In genomic region chr13:55654243-55654642, GRCh38 we compare ENCODE assay signal across 18 cellular contexts.
DNase-seq lines count a peak whose midpoint lies in the region; ATAC-seq and TF ChIP-seq lines count a peak whose summit lies in the region.
"Had no signal": no experiment of that assay in that cellular context is flagged by ENCODE, and none has a peak within 500 bp of the region (broad histone marks: within the 10 kb centered on the region; RNA-seq: fewer than 3 reads in every experiment).

No MANE protein-coding gene starts in this region.

- H3K4me1 Mint-ChIP-seq in WTC11 = peaks cover 63% of the 10 kb centered on the region
- H3K4me1 Mint-ChIP-seq in CD8-positive, alpha-beta T cell (ENCODE audit: low read depth) = no peaks in the 10 kb centered on the region
- H3K4me1 Mint-ChIP-seq: B cell had no signal

- H3K27me3 Mint-ChIP-seq in WTC11 (ENCODE audit: low read depth) = no peaks in the 10 kb centered on the region
- no peaks in the 10 kb centered on the region for H3K27me3 Mint-ChIP-seq in CD8-positive, alpha-beta T cell (ENCODE audit: low read depth)
- H3K27me3 Mint-ChIP-seq: B cell had no signal

- H3K4me3 ChIP-seq in iPS-15b (ENCODE audit: low read depth, low read length) (peak overlapping the region; percentile 14), brain microvascular endothelial cell (ENCODE audit: low read depth, low read length) (no peak overlapping the region)
- no peak overlapping the region for H3K4me3 ChIP-seq in CD8-positive, alpha-beta T cell (ENCODE audit: low read depth, low read length)
- H3K4me3 ChIP-seq: BLaER1 treated with 17β-estradiol and CSF1 and Interleukin-3, amounts not matched to agents 10 nM and 100 nM had no signal

- no peaks in the 10 kb centered on the region for H3K9me3 Mint-ChIP-seq in WTC11
- H3K9me3 Mint-ChIP-seq in CD8-positive, alpha-beta T cell = peaks cover 27% of the 10 kb centered on the region

- CTCF ChIA-PET in WTC11 (lab: Charles Lee) = no interaction called here
- CTCF ChIA-PET in CD8-positive, alpha-beta T cell (lab: Charles Lee) = no interaction called here

- peak overlapping the region; percentile 93 for H3K27ac Mint-ChIP-seq in WTC11
- H3K27ac Mint-ChIP-seq in CD8-positive, alpha-beta T cell = no peak overlapping the region
- H3K27ac Mint-ChIP-seq: B cell, HFFc6 had no signal

- POLR2A ChIA-PET in WTC11 (lab: Charles Lee) = no interaction called here
- POLR2A ChIA-PET in CD8-positive, alpha-beta T cell (lab: Charles Lee) = no interaction called here

- no peaks in the 10 kb centered on the region for H3K9me3 ChIP-seq in iPS-15b (ENCODE audit: control insufficient read depth, insufficient read depth, low read length)
- H3K9me3 ChIP-seq in CD8-positive, alpha-beta T cell (ENCODE audit: low read length) = no peaks in the 10 kb centered on the region
- H3K9me3 ChIP-seq: BLaER1 treated with 17β-estradiol and CSF1 and Interleukin-3, amounts not matched to agents 10 nM and 100 nM; Caco-2 had no signal

- no peak for TF ChIP-seq CTCF in WTC11 (IDR thresholded peaks at IDR 0.05)
- TF ChIP-seq CTCF in brain microvascular endothelial cell (IDR thresholded peaks at IDR 0.05; ENCODE audit: low read depth, low read length, missing control alignments) = no peak
- no peak for TF ChIP-seq CTCF in CD8-positive, alpha-beta T cell (IDR thresholded peaks at IDR 0.05)

- peaks cover 6% of the 10 kb centered on the region for H3K4me1 ChIP-seq in iPS-15b (ENCODE audit: control insufficient read depth, insufficient read depth, low read length)
- no peaks in the 10 kb centered on the region for H3K4me1 ChIP-seq in CD8-positive, alpha-beta T cell (ENCODE audit: insufficient read depth, low read length)
- H3K4me1 ChIP-seq: BLaER1 treated with 17β-estradiol and CSF1 and Interleukin-3, amounts not matched to agents 10 nM and 100 nM had no signal

- H3K36me3 ChIP-seq in iPS-15b (ENCODE audit: control insufficient read depth, insufficient read depth, low read length) (peaks cover 2% of the 10 kb centered on the region), brain microvascular endothelial cell (replicated peaks) (no peaks in the 10 kb centered on the region)
- no peaks in the 10 kb centered on the region for H3K36me3 ChIP-seq in CD8-positive, alpha-beta T cell (ENCODE audit: insufficient read depth, low read length)
- H3K36me3 ChIP-seq: BLaER1 treated with 17β-estradiol and CSF1 and Interleukin-3, amounts not matched to agents 10 nM and 100 nM had no signal

- peak overlapping the region; percentile 84 for H3K4me3 Mint-ChIP-seq in WTC11
- no peak overlapping the region for H3K4me3 Mint-ChIP-seq in CD8-positive, alpha-beta T cell
- H3K4me3 Mint-ChIP-seq: B cell, HFFc6 had no signal

- no peak overlapping the region for H3K27ac ChIP-seq in brain microvascular endothelial cell
- H3K27ac ChIP-seq in CD8-positive, alpha-beta T cell (ENCODE audit: low read depth, low read length) = no peak overlapping the region
- H3K27ac ChIP-seq: 22Rv1; BLaER1 treated with 17β-estradiol and CSF1 and Interleukin-3, amounts not matched to agents 10 nM and 100 nM; KMS-11 had no signal

- in situ Hi-C loops in brain microvascular endothelial cell (cut with HindIII; ENCODE audit: low pct_ligation_motif_present, low sequenced_read_pairs) = no loop called here

- intact Hi-C loops in CD8-positive, alpha-beta T cell (cut with DNase I, micrococcal nuclease) = no loop called here

- DNase-seq in NCI-H146 treated with DMSO at 0.1 percent for 48 hours (lab: John Stamatoyannopoulos, UW; ENCODE audit: unreplicated experiment) = peak; percentile 12
- DNase-seq in NCI-H146 (lab: John Stamatoyannopoulos, UW) = no peak
- no peak for DNase-seq in WTC11 (ENCODE audit: low spot score)
- no peak for DNase-seq in GDM1 (lab: John Stamatoyannopoulos, UW)
- DNase-seq in brain microvascular endothelial cell = no peak
- DNase-seq in CD8-positive, alpha-beta T cell = no peak
- DNase-seq: DMS79, GF-D8, GOT3, HFFc6 had no signal

- H3K36me3 Mint-ChIP-seq in WTC11 = peaks cover 43% of the 10 kb centered on the region
- H3K36me3 Mint-ChIP-seq in CD8-positive, alpha-beta T cell = no peaks in the 10 kb centered on the region

- ATAC-seq in WTC11 = peak; percentile 23
- no peak for ATAC-seq in CD8-positive, alpha-beta T cell
- no peak for ATAC-seq in HG03097 (IDR thresholded peaks at IDR 0.05; ENCODE audit: low FRiP score, unreplicated experiment)
- ATAC-seq: HCT116 had no signal

- H3K9ac ChIP-seq in iPS-15b (ENCODE audit: low read depth, low read length) = peak overlapping the region; percentile 6
- H3K9ac ChIP-seq: BLaER1 treated with 17β-estradiol and CSF1 and Interleukin-3, amounts not matched to agents 10 nM and 100 nM; KMS-11 had no signal

- no peaks in the 10 kb centered on the region for H3K27me3 ChIP-seq in iPS-15b (ENCODE audit: control insufficient read depth, insufficient read depth, low read length)
- no peaks in the 10 kb centered on the region for H3K27me3 ChIP-seq in brain microvascular endothelial cell (replicated peaks)
- H3K27me3 ChIP-seq in CD8-positive, alpha-beta T cell (ENCODE audit: insufficient read depth, low read length) = no peaks in the 10 kb centered on the region
- H3K27me3 ChIP-seq: BLaER1 treated with 17β-estradiol and CSF1 and Interleukin-3, amounts not matched to agents 10 nM and 100 nM had no signal

TF ChIP-seq in WTC11, 78 proteins besides CTCF, POLR2A, EP300 and RAD21:
- TF ChIP-seq FOXP1 (CRISPR knock-in tag; IDR thresholded peaks at IDR 0.05; ENCODE audit: borderline replicate concordance) (no peak), CDX4 (CRISPR knock-in tag; IDR thresholded peaks at IDR 0.05; ENCODE audit: borderline replicate concordance) (no peak), NFATC4 (CRISPR knock-in tag; IDR thresholded peaks at IDR 0.05) (0 out of 2 replicates have a peak, but pooled peaks have one; percentile 24), ZNF425 (CRISPR knock-in tag; conservative IDR thresholded peaks at IDR 0.05) (peak; percentile 81), PRRX2 (CRISPR knock-in tag; IDR thresholded peaks at IDR 0.05) (no peak), JUN (CRISPR knock-in tag; IDR thresholded peaks at IDR 0.05) (no peak), ZNF512 (CRISPR knock-in tag; IDR thresholded peaks at IDR 0.05; ENCODE audit: borderline replicate concordance) (no peak)
